ENCODE assay signal across 16 cellular contexts in genomic region chr14:101937926-101938767, GRCh38. TPM values are rescaled to one million over a fixed set of nuclear protein-coding genes. Genes with fewer than 3 reads are reported as not detected.
DNase-seq lines count a peak whose midpoint lies in the region; ATAC-seq, FAIRE-seq and TF ChIP-seq lines count a peak whose summit lies in the region.
"Had no signal": no experiment of that assay in that cellular context is flagged by ENCODE, and none has a peak within 500 bp of the region (broad histone marks: within the 10 kb centered on the region; RNA-seq: fewer than 3 reads in every experiment).

No MANE protein-coding gene starts in this region.

- H3K27ac ChIP-seq in H1 (ENCODE audit: low read depth, low read length) (no peak overlapping the region), aorta (ENCODE audit: low read depth in 1 of 2, low read length in 2 of 2) (no peak overlapping the region)
- H3K27ac ChIP-seq: 22Rv1, C4-2B had no signal

- intact Hi-C loops in posterior vena cava (cut with DNase I), result no loop called here
- intact Hi-C loops in aorta (cut with DNase I), result no loop called here

- H3K18ac ChIP-seq in H1 (ENCODE audit: extremely low read depth, low read length), result no peak overlapping the region

- H2BK15ac ChIP-seq in H1 (ENCODE audit: low read length), result no peak overlapping the region

- no peak overlapping the region for H2AK5ac ChIP-seq in H1 (ENCODE audit: low read depth, low read length)

- H3K36me3 ChIP-seq in H1 (ENCODE audit: control insufficient read depth in 2 of 4, insufficient read depth in 4 of 4, low read length in 3 of 4) (no peaks in the 10 kb centered on the region), aorta (ENCODE audit: control insufficient read depth in 1 of 2, insufficient read depth in 2 of 2, low read length in 1 of 2) (no peaks in the 10 kb centered on the region)

- H3K23ac ChIP-seq in H1 (ENCODE audit: insufficient read length), result no peak overlapping the region

- H4K8ac ChIP-seq in H1 (ENCODE audit: extremely low read depth, insufficient read depth, low read length), result no peak overlapping the region

- CTCF ChIA-PET in H1 (lab: Charles Lee; ENCODE audit: partially characterized antibody), result no interaction called here

- POLR2A ChIA-PET in H1 (lab: Charles Lee; ENCODE audit: partially characterized antibody), result interaction anchor here (0.9 to 1.2 kb wide), 2 partner anchors 9 to 21 kb away, joined by 3 read pairs; no protein-coding TSS in a partner anchor

- H2BK20ac ChIP-seq in H1 (ENCODE audit: low read length), result no peak overlapping the region

- H4K5ac ChIP-seq in H1 (ENCODE audit: insufficient read length, low read depth, low read length), result no peak overlapping the region

- no peak overlapping the region for H3K4me2 ChIP-seq in H1 (ENCODE audit: insufficient read depth in 1 of 2, low read depth in 2 of 2, low read length in 2 of 2)

- no peaks in the 10 kb centered on the region for H3K23me2 ChIP-seq in H1 (ENCODE audit: low read depth, low read length)

- H3K56ac ChIP-seq in H1 (replicated peaks; ENCODE audit: insufficient read length, low read depth, low read length), result no peak overlapping the region

- no peak overlapping the region for H3K14ac ChIP-seq in H1 (ENCODE audit: insufficient read length)

- H3K79me2 ChIP-seq in H1 (ENCODE audit: control insufficient read depth in 1 of 2, insufficient read depth in 2 of 2, low read length in 2 of 2), result no peaks in the 10 kb centered on the region

- no peak overlapping the region for H4K91ac ChIP-seq in H1 (replicated peaks; ENCODE audit: insufficient read length, low read length)

- FAIRE-seq in H1 (lab: Jason Lieb, UNC), result no peak
- FAIRE-seq in GM19239 (lab: Jason Lieb, UNC), result no peak
- FAIRE-seq: HTR-8/SVneo had no signal

- H3K4me3 ChIP-seq in H1 (ENCODE audit: extremely low read depth in 1 of 4, insufficient read depth in 2 of 4, low read depth in 3 of 4, low read length in 4 of 4) (no peak overlapping the region), aorta (ENCODE audit: low read length in 2 of 2) (no peak overlapping the region)

- no peaks in the 10 kb centered on the region for H3K4me1 ChIP-seq in H1 (replicated peaks in 1 of 4; ENCODE audit: control insufficient read depth in 3 of 4, insufficient read depth in 4 of 4, low read length in 3 of 4)
- H3K4me1 ChIP-seq in aorta (ENCODE audit: control insufficient read depth in 1 of 2, insufficient read depth in 2 of 2, low read length in 2 of 2), result no peaks in the 10 kb centered on the region

- WGBS in H1 (ENCODE audit: extremely low coverage in 1 of 2, insufficient coverage in 1 of 2, insufficient read length in 1 of 2, insufficient replicate concordance in 2 of 2, low coverage in 1 of 2, low lambda C conversion rate in 2 of 2, missing lambda C conversion rate in 1 of 2), 2 experiments, result 61% methylated on average over 12 of the region's 13 CpGs; no CpG with 5 or more reads in 1 of the 2 experiments
- 59% methylated on average over 13 of the region's 13 CpGs for WGBS in aorta, 2 donors

- no peaks in the 10 kb centered on the region; the same call in 1 of the 2 replicates for H3K79me1 ChIP-seq in H1 (ENCODE audit: low read depth, low read length)

- no peak for TF ChIP-seq CTCF in H1 (IDR thresholded peaks at IDR 0.05; ENCODE audit: control extremely low read depth in 1 of 3, insufficient read depth in 1 of 3, low read depth in 1 of 3, low read length in 3 of 3)

- no peak overlapping the region for H3K9ac ChIP-seq in H1 (replicated peaks in 1 of 4; ENCODE audit: extremely low read depth in 1 of 4, low read depth in 3 of 4, low read length in 3 of 4)

- no peak for TF ChIP-seq POLR2A in H1 (IDR thresholded peaks at IDR 0.05; ENCODE audit: control extremely low read depth in 1 of 2, low read depth in 2 of 2, low read length in 2 of 2)

- no peak for TF ChIP-seq EP300 in H1 (IDR thresholded peaks at IDR 0.05; ENCODE audit: borderline replicate concordance in 1 of 2, low read depth in 2 of 2, low read length in 2 of 2)

- no peak overlapping the region for H2BK120ac ChIP-seq in H1 (replicated peaks; ENCODE audit: low read depth, low read length)

- peaks cover 0 to 4% of the 10 kb centered on the region in 2 experiments for H4K20me1 ChIP-seq in H1 (replicated peaks in 1 of 2; ENCODE audit: control insufficient read depth in 1 of 2, insufficient read depth in 2 of 2, low read length in 2 of 2)

- peaks cover 6 to 38% (median 20%) of the 10 kb centered on the region in 4 experiments for H3K27me3 ChIP-seq in H1 (replicated peaks in 1 of 4; ENCODE audit: control insufficient read depth in 3 of 4, extremely low read depth in 1 of 4, insufficient read depth in 3 of 4, low read length in 3 of 4)
- H3K27me3 ChIP-seq in aorta (ENCODE audit: control insufficient read depth in 1 of 2, insufficient read depth in 2 of 2, low read length in 1 of 2), result peaks cover 0 to 4% of the 10 kb centered on the region in 2 donors

- DNase-seq in NCI-H524 (lab: John Stamatoyannopoulos, UW) (peak; percentile 14 to 44), NCI-H524 treated with DMSO at 0.1 percent for 48 hours (lab: John Stamatoyannopoulos, UW) (no peak), H1 (ENCODE audit: low read depth in 1 of 2, low spot score in 2 of 2) (no peak), posterior vena cava (ENCODE audit: low spot score) (peak; percentile 76), aorta (peak; percentile 32 to 57), GM19239 (ENCODE audit: insufficient read length, low spot score) (no peak), occipital lobe (lab: John Stamatoyannopoulos, UW) (no peak), T-helper 9 cell (no peak)
- DNase-seq: AML-193, DMS79, H7, NCI-H1105 treated with DMSO at 0.1 percent for 48 hours, NCI-H1694 had no signal

- no peak overlapping the region for H2BK5ac ChIP-seq in H1 (ENCODE audit: low read depth, low read length)

- TF ChIP-seq RAD21 in H1 (IDR thresholded peaks at IDR 0.05 in 1 of 2, conservative IDR thresholded peaks at IDR 0.05 in 1 of 2; ENCODE audit: low read depth in 2 of 2, low read length in 2 of 2), result no peak

- ATAC-seq in aorta (ENCODE audit: low FRiP score), result no peak

- H2AFZ ChIP-seq in H1 (ENCODE audit: low read length), result no peak overlapping the region

- H3K4ac ChIP-seq in H1 (replicated peaks; ENCODE audit: insufficient read length, low read depth, low read length), result no peak overlapping the region

- H3K9me3 ChIP-seq in H1 (ENCODE audit: insufficient read depth in 2 of 2, low read depth in 1 of 2, low read length in 1 of 2), result no peaks in the 10 kb centered on the region
- peaks cover 2% of the 10 kb centered on the region for H3K9me3 ChIP-seq in aorta (ENCODE audit: control insufficient read depth, low read length)

- H2BK12ac ChIP-seq in H1 (ENCODE audit: low read depth, low read length), result no peak overlapping the region

TF ChIP-seq in H1, 55 proteins besides CTCF, POLR2A, EP300 and RAD21:
- no peak for TF ChIP-seq SIRT6 (IDR thresholded peaks at IDR 0.05; ENCODE audit: low read length)
- peak; percentile 57; the same call in 1 of the 2 replicates for TF ChIP-seq KDM1A (IDR thresholded peaks at IDR 0.05; ENCODE audit: borderline replicate concordance, low read length)
- TF ChIP-seq PHF8 (conservative IDR thresholded peaks at IDR 0.05; ENCODE audit: low read depth, low read length), result no peak
- TF ChIP-seq MAFK (IDR thresholded peaks at IDR 0.05; ENCODE audit: low read depth, low read length), result no peak
- TF ChIP-seq NRF1 (IDR thresholded peaks at IDR 0.05; ENCODE audit: low read depth, low read length), result no peak
- no peak for TF ChIP-seq SP1 (IDR thresholded peaks at IDR 0.05; ENCODE audit: low read depth, low read length)

RNA-seq across cellular contexts. Expression of gene DYNC1H1, which starts 26.2 kb away (rescaled TPM):
- total RNA-seq in H1 (2021; fragmentation: NEBNext Ultra II Directional; extraction: Animal tissue kit (Norgen Biotek cat#: 25700)), result 364 and 387 TPM in 2 replicates
- polyA plus RNA-seq in H1 (2011; rRNA removed) (238 and 257 TPM in 2 replicates), aorta (100 to 1,000 TPM in 1 of 2 donors, 10 to 100 TPM in 1; 26.5 to 151 TPM)
- polyA plus RNA-seq in H1 (2011; cell fraction: cytosol; rRNA removed), result 174 TPM
- polyA plus RNA-seq in H1 (2011; cell fraction: nucleus; rRNA removed), result 905 TPM
- 300 to 369 TPM (median 332 TPM) in 4 replicates for polyA plus RNA-seq in H1 (2012, experiment 1 of 2)
- polyA plus RNA-seq in H1 (2012, experiment 2 of 2), result 34.8 TPM
- polyA plus RNA-seq in H1 (2013, experiment 1 of 2), result 163 TPM
- polyA plus RNA-seq in H1 (2013, experiment 2 of 2), result 123 TPM
- 489 and 721 TPM in 2 replicates for polyA minus RNA-seq in H1 (2011; rRNA and poly(A)+ RNA removed)
- polyA minus RNA-seq in H1 (2011; cell fraction: cytosol; rRNA and poly(A)+ RNA removed), result 350 TPM
- 569 TPM for polyA minus RNA-seq in H1 (2011; cell fraction: nucleus; rRNA and poly(A)+ RNA removed)
- total RNA-seq in posterior vena cava (100 to 1,000 TPM; 421 to 510 TPM), aorta (100 to 1,000 TPM; 451 to 481 TPM), occipital lobe (677 TPM)

Comparison
In these comparisons a context has a peak if more than half of its experiments do, and no peak if none do; other contexts are left out.
1. DNase-seq: peak in NCI-H524 (2 of 2), posterior vena cava (single experiment) and aorta (2 of 2); none in NCI-H524 treated with DMSO at 0.1 percent for 48 hours (single experiment), H1 (0 of 2), GM19239 (single experiment), occipital lobe (single experiment) and T-helper 9 cell (single experiment).